ENCODE assay signal across 11 cellular contexts in genomic region chr1:29682918-29683314, GRCh38.
DNase-seq lines count a peak whose midpoint lies in the region; ATAC-seq and TF ChIP-seq lines count a peak whose summit lies in the region.
"Had no signal": no experiment of that assay in that cellular context is flagged by ENCODE, and none has a peak within 500 bp of the region (broad histone marks: within the 10 kb centered on the region; RNA-seq: fewer than 3 reads in every experiment).

No MANE protein-coding gene starts in this region.

- H3K4me1 ChIP-seq in body of pancreas (peaks cover 19% of the 10 kb centered on the region), parathyroid adenoma (peaks cover 3% of the 10 kb centered on the region), mucosa of descending colon (ENCODE audit: low read depth) (no peaks in the 10 kb centered on the region)

- DNase-seq in GM03348 (ENCODE audit: low spot score) (peak; percentile 41), NCI-H2029 (lab: John Stamatoyannopoulos, UW) (peak; percentile 85), body of pancreas (peak; percentile 67 to 88 (median 87)), iPS-NIHi7 (ENCODE audit: extremely low spot score) (no peak), mucosa of descending colon (no peak), Kasumi-1 (lab: John Stamatoyannopoulos, UW) (no peak)
- DNase-seq: activated B cell treated with CpG ODN at 0.5 μM for 24 hours, NCI-H146 had no signal

- H2AFZ ChIP-seq in parathyroid adenoma = peak overlapping the region; percentile 53

- WGBS in body of pancreas, 2 donors = 6 to 11% methylated on average over 3 of the region's 3 CpGs

- H3K36me3 ChIP-seq in body of pancreas (replicated peaks in 1 of 2; ENCODE audit: insufficient read depth in 1 of 2, low read depth in 2 of 2) = no peaks in the 10 kb centered on the region
- H3K36me3 ChIP-seq in parathyroid adenoma (ENCODE audit: control insufficient read depth, insufficient read depth, low read length) = no peaks in the 10 kb centered on the region
- H3K36me3 ChIP-seq in mucosa of descending colon (ENCODE audit: low read depth) = no peaks in the 10 kb centered on the region

- no peak overlapping the region for H3K4me2 ChIP-seq in parathyroid adenoma (ENCODE audit: low read length)

- TF ChIP-seq POLR2A in body of pancreas (IDR thresholded peaks at IDR 0.05) = no peak

- H3K9me3 ChIP-seq in body of pancreas = no peaks in the 10 kb centered on the region
- H3K9me3 ChIP-seq in parathyroid adenoma (ENCODE audit: control insufficient read depth, low read length) = no peaks in the 10 kb centered on the region
- H3K9me3 ChIP-seq in mucosa of descending colon = no peaks in the 10 kb centered on the region

- no peak overlapping the region for H3K9ac ChIP-seq in parathyroid adenoma

- H3K27ac ChIP-seq in body of pancreas (peak overlapping the region in 1 of 4 donors; percentile 16), parathyroid adenoma (peak overlapping the region; percentile 15)
- H3K27ac ChIP-seq: RWPE1 had no signal

- H3K79me2 ChIP-seq in parathyroid adenoma = no peaks in the 10 kb centered on the region

- peak; percentile 62 for ATAC-seq in body of pancreas
- ATAC-seq in mucosa of descending colon = no peak
- ATAC-seq: stimulated activated effector memory CD8-positive, alpha-beta T cell treated with anti-CD3 and anti-CD28 coated beads, Interleukin-12 subunit alpha, Interleukin-12 subunit beta, amount 100 ng/mL, for 72 hours had no signal

- intact Hi-C loops in body of pancreas (cut with DNase I) (no loop called here), mucosa of descending colon (cut with DNase I, micrococcal nuclease) (no loop called here)

- no peaks in the 10 kb centered on the region for H3K27me3 ChIP-seq in body of pancreas
- H3K27me3 ChIP-seq in parathyroid adenoma (ENCODE audit: control insufficient read depth, insufficient read depth, low read length) = no peaks in the 10 kb centered on the region

- no peak for TF ChIP-seq CTCF in body of pancreas (IDR thresholded peaks at IDR 0.05)
- TF ChIP-seq CTCF in parathyroid adenoma (IDR thresholded peaks at IDR 0.05) = no peak
- no peak for TF ChIP-seq CTCF in mucosa of descending colon (IDR thresholded peaks at IDR 0.05)

- H3K4me3 ChIP-seq in body of pancreas (no peak overlapping the region), parathyroid adenoma (ENCODE audit: low read depth, low read length) (no peak overlapping the region), mucosa of descending colon (no peak overlapping the region)

Comparison
In these comparisons a context has a peak if more than half of its experiments do, and no peak if none do; other contexts are left out.
1. DNase-seq: peak in GM03348 (single experiment), NCI-H2029 (single experiment) and body of pancreas (4 of 4); none in iPS-NIHi7 (single experiment), mucosa of descending colon (0 of 3) and Kasumi-1 (0 of 2).